In genomic region chr1:145128673-145129469, GRCh38 we compare ENCODE assay signal across 8 cellular contexts. TPM values are rescaled to one million over a fixed set of nuclear protein-coding genes. Genes with fewer than 3 reads are reported as not detected.
DNase-seq lines count a peak whose midpoint lies in the region; ATAC-seq and TF ChIP-seq lines count a peak whose summit lies in the region.
"Not testable (repeated sequence)": the region's sequence is repeated elsewhere in the genome, so short reads cannot be mapped to it uniquely, and the experiment has no call there.
"Had no signal": no experiment of that assay in that cellular context is flagged by ENCODE, and none has a peak within 500 bp of the region (broad histone marks: within the 10 kb centered on the region; RNA-seq: fewer than 3 reads in every experiment).

No MANE protein-coding gene starts in this region.

- not testable (repeated sequence) for H3K27me3 ChIP-seq in left lung

- H3K27me3 Mint-ChIP-seq in activated CD8-positive, alpha-beta T cell treated with anti-CD3 and anti-CD28 coated beads for 36 hours: not testable (repeated sequence)

- not testable (repeated sequence) for H3K36me3 ChIP-seq in left lung

- intact Hi-C loops in activated CD8-positive, alpha-beta T cell treated with anti-CD3 and anti-CD28 coated beads for 36 hours (cut with micrococcal nuclease); Right ventricle myocardium superior (cut with DNase I); left lung (cut with DNase I): not testable (repeated sequence)

- not testable (repeated sequence) for H3K4me1 ChIP-seq in left lung

- not testable (repeated sequence) for H3K4me3 Mint-ChIP-seq in activated CD8-positive, alpha-beta T cell treated with anti-CD3 and anti-CD28 coated beads for 36 hours

- not testable (repeated sequence) for H3K9me3 Mint-ChIP-seq in activated CD8-positive, alpha-beta T cell treated with anti-CD3 and anti-CD28 coated beads for 36 hours

- H3K27ac Mint-ChIP-seq in activated CD8-positive, alpha-beta T cell treated with anti-CD3 and anti-CD28 coated beads for 36 hours: not testable (repeated sequence)

- CTCF ChIA-PET in activated CD8-positive, alpha-beta T cell treated with anti-CD3 and anti-CD28 coated beads for 36 hours (lab: Charles Lee): not testable (repeated sequence)

- DNase-seq in EL (peak; percentile 29), HT1080 (ENCODE audit: low read depth) (peak; percentile 10), epithelial cell of esophagus (ENCODE audit: low read depth) (peak; percentile 11), left lung (peak; percentile 3 to 25), retina (peak; percentile 0)
- peak; percentile 1 for DNase-seq in activated CD8-positive, alpha-beta T cell treated with anti-CD3 and anti-CD28 coated beads for 36 hours
- DNase-seq in Right ventricle myocardium superior: not testable (repeated sequence)

- H3K4me3 ChIP-seq in epithelial cell of esophagus (ENCODE audit: low read length); left lung: not testable (repeated sequence)

- not testable (repeated sequence) for H3K4me1 Mint-ChIP-seq in activated CD8-positive, alpha-beta T cell treated with anti-CD3 and anti-CD28 coated beads for 36 hours (ENCODE audit: low read depth)

- not testable (repeated sequence) for H3K9me3 ChIP-seq in left lung

- POLR2A ChIA-PET in activated CD8-positive, alpha-beta T cell treated with anti-CD3 and anti-CD28 coated beads for 36 hours (lab: Charles Lee): not testable (repeated sequence)

- not testable (repeated sequence) for H3K27ac ChIP-seq in left lung

- not testable (repeated sequence) for TF ChIP-seq CTCF in activated CD8-positive, alpha-beta T cell treated with anti-CD3 and anti-CD28 coated beads for 36 hours (IDR thresholded peaks at IDR 0.05); epithelial cell of esophagus (IDR thresholded peaks at IDR 0.05; ENCODE audit: insufficient read depth, low read depth, low read length, missing control alignments); left lung (IDR thresholded peaks at IDR 0.05)

- not testable (repeated sequence) for ATAC-seq in activated CD8-positive, alpha-beta T cell treated with anti-CD3 and anti-CD28 coated beads for 36 hours
- ATAC-seq in Right ventricle myocardium superior (ENCODE audit: poor library complexity) (peak; percentile 73), left lung (peak; percentile 67)

- H3K36me3 Mint-ChIP-seq in activated CD8-positive, alpha-beta T cell treated with anti-CD3 and anti-CD28 coated beads for 36 hours (ENCODE audit: low read depth): not testable (repeated sequence)

RNA-seq across cellular contexts. Expression of gene FAM72D, which starts 33.1 kb away (rescaled TPM):
- 6.2 and 9.8 TPM in 2 replicates for total RNA-seq in HT1080 (2014; rRNA removed; shearing (Covaris generic))
- polyA plus RNA-seq in HT1080 (2015; cell fraction: cytosol; rRNA removed): 24.0 and 25.4 TPM in 2 replicates
- 22.0 and 23.7 TPM in 2 replicates for polyA plus RNA-seq in HT1080 (2015; cell fraction: nucleus; rRNA removed)
- total RNA-seq in activated CD8-positive, alpha-beta T cell treated with anti-CD3 and anti-CD28 coated beads for 36 hours: 10 to 100 TPM; 21.0 to 23.2 TPM
- total RNA-seq in Right ventricle myocardium superior: 0.32 TPM
- total RNA-seq in left lung: under 1 TPM; 0.41 to 0.84 TPM
- total RNA-seq: ascending aorta had no signal

RNA-seq across cellular contexts. Expression of gene SRGAP2B, which starts 33.7 kb away (rescaled TPM):
- 34.9 and 37.8 TPM in 2 replicates for total RNA-seq in HT1080 (2014; rRNA removed; shearing (Covaris generic))
- 25.7 and 29.0 TPM in 2 replicates for polyA plus RNA-seq in HT1080 (2015; cell fraction: cytosol; rRNA removed)
- 24.2 and 28.3 TPM in 2 replicates for polyA plus RNA-seq in HT1080 (2015; cell fraction: nucleus; rRNA removed)
- total RNA-seq in activated CD8-positive, alpha-beta T cell treated with anti-CD3 and anti-CD28 coated beads for 36 hours: 10 to 100 TPM; 14.4 to 15.7 TPM
- 9.9 TPM for total RNA-seq in Right ventricle myocardium superior
- total RNA-seq in left lung: 10 to 100 TPM; 28.3 to 34.5 TPM
